In the genomic region with DNA sequence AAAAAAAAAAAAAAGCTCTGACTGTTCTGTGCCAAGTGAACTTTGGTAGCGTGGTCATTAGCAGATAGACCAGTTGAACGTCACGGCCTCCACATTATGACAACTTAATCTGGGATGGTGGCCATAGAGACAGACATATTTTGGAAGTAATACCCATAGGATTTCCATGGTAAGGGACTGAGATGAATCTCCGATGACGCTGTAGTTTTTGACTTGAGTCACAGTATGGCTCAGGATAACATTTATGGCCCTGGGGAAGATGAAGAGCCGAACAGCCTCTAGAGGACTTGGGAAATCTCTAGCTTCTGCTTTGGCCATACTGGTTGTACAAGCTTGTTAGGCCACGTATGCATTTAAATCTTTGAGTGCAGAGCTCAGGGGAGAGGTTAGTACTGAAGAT, we compare ENCODE assay signal across 26 cellular contexts.
"Had no signal": no experiment of that assay in that cellular context is flagged by ENCODE, and none has a peak within 500 bp of the region (broad histone marks: within the 10 kb centered on the region; RNA-seq: fewer than 3 reads in every experiment).

No MANE protein-coding gene starts in this region.

- ATAC-seq: stimulated activated effector memory CD8-positive, alpha-beta T cell treated with anti-CD3 and anti-CD28 coated beads, Interleukin-12 subunit alpha, Interleukin-12 subunit beta, amount 100 ng/mL, for 72 hours; stimulated activated memory B cell treated with anti-CD40 and anti-IgM and Interleukin-4, amounts not matched to agents 10 μg/mL and 1 μg/mL and 100 μg/mL, for 72 hours; stimulated activated naive B cell treated with anti-CD40 and anti-IgM and Interleukin-4, amounts not matched to agents 10 μg/mL and 1 μg/mL and 100 μg/mL, for 72 hours; stimulated activated naive CD8-positive, alpha-beta T cell treated with anti-CD3 and anti-CD28 coated beads, Interleukin-15, amount 100 ng/mL, for 72 hours; stimulated activated naive CD8-positive, alpha-beta T cell treated with anti-CD3 and anti-CD28 coated beads, Interleukin-15, Interleukin-2, amounts not matched to agents 100 U/mL and 50 U/mL, for 24 hours; upper lobe of right lung had no signal

- H3K36me3 ChIP-seq: stomach, suprapubic skin, thoracic aorta, thyroid gland, tibial artery, tibial nerve, transverse colon, upper lobe of left lung, upper lobe of right lung, uterus, vagina had no signal

- H3K4me3 ChIP-seq: stomach, suprapubic skin, testis, thoracic aorta, thyroid gland, tibial artery, tibial nerve, transverse colon, upper lobe of left lung, upper lobe of right lung, uterus, vagina had no signal

- H3K27me3 ChIP-seq: testis, thyroid gland, tibial artery, tibial nerve, transverse colon, upper lobe of left lung, upper lobe of right lung, uterus, vagina had no signal

- FAIRE-seq: urothelium cell line had no signal

- DNase-seq: stimulated activated CD4-positive, alpha-beta T cell treated with anti-CD3 and anti-CD28 coated beads, Interleukin-2, amount 100 ng/mL, for 48 hours; stimulated activated CD4-positive, alpha-beta T cell treated with anti-CD3 and anti-CD28 coated beads, Interleukin-4, amount 100 ng/mL, for 1 hour; stimulated activated CD4-positive, alpha-beta T cell treated with anti-CD3 and anti-CD28 coated beads, Interleukin-4, amount 100 ng/mL, for 24 hours; stimulated activated CD4-positive, alpha-beta T cell treated with anti-CD3 and anti-CD28 coated beads, Interleukin-4, amount 100 ng/mL, for 4 hours; stimulated activated CD8-positive, alpha-beta memory T cell treated with anti-CD3 and anti-CD28 coated beads, Interleukin-4, amount 100 ng/mL, for 48 hours; stimulated activated naive B cell treated with anti-CD40 and anti-IgM and Interleukin-4, amounts not matched to agents 10 μg/mL and 1 μg/mL and 100 μg/mL, for 72 hours; stimulated activated naive CD4-positive, alpha-beta T cell; stimulated activated naive CD4-positive, alpha-beta T cell treated with Interleukin-2 at 50 U/mL for 16 hours; stimulated activated naive CD8-positive, alpha-beta T cell treated with anti-CD3 and anti-CD28 coated beads, Interleukin-15, amount 100 ng/mL, for 72 hours; stimulated activated naive CD8-positive, alpha-beta T cell treated with anti-CD3 and anti-CD28 coated beads, Interleukin-15, Interleukin-2, amounts not matched to agents 100 U/mL and 50 U/mL, for 24 hours; stomach; substantia nigra; testis; thyroid gland; tibial artery; transverse colon; upper lobe of left lung; upper lobe of right lung; uterus had no signal

- H3K27ac ChIP-seq: stomach, suprapubic skin, testis, thoracic aorta, thyroid gland, tibial artery, tibial nerve, transverse colon, upper lobe of left lung, upper lobe of right lung, uterus, vagina had no signal

- H3K9me3 ChIP-seq: stomach, suprapubic skin, testis, thoracic aorta, thyroid gland, tibial artery, tibial nerve, transverse colon, upper lobe of left lung, upper lobe of right lung, uterus, vagina had no signal

- H3K4me1 ChIP-seq: stomach, suprapubic skin, testis, tibial artery, tibial nerve, transverse colon, upper lobe of left lung, upper lobe of right lung, uterus, vagina had no signal
